Comparison of ENCODE assay signal across 1 cellular context in the genomic region with DNA sequence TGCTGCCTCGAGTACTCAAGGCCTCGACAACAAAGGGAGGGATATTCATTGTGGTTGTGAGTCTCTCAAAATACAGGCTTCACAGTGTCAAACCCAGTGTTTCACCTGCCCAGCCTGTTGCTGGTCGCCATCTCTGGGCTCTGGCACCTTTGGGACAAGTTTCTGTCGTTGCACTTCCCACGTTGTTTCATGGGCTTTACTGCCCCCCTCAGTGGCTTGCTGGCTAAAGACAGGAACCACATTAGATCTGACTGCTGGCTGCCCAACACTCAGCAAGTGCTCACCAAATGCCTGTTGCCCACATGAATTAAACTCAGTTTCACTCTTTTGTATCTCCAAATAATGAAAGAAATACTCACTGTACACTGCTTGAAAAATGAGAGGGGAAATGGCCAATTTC.
TF ChIP-seq lines count a peak whose summit lies in the region.

No MANE protein-coding gene starts in this region.

TF ChIP-seq in H1, 55 proteins besides CTCF, POLR2A, EP300 and RAD21:
- no peak for TF ChIP-seq CBX5 (IDR thresholded peaks at IDR 0.05; ENCODE audit: low read depth, low read length)
- TF ChIP-seq HDAC2 (IDR thresholded peaks at IDR 0.05; ENCODE audit: borderline replicate concordance in 1 of 2, low read depth in 2 of 2, low read length in 2 of 2), result no peak
- TF ChIP-seq SRF (IDR thresholded peaks at IDR 0.05; ENCODE audit: low read depth, low read length), result no peak
- TF ChIP-seq KDM1A (IDR thresholded peaks at IDR 0.05; ENCODE audit: borderline replicate concordance, low read length), result no peak
- TF ChIP-seq E2F6 (IDR thresholded peaks at IDR 0.05), result no peak
- TF ChIP-seq BRCA1 (IDR thresholded peaks at IDR 0.05; ENCODE audit: low read depth, low read length), result no peak
- TF ChIP-seq ZNF274 (IDR thresholded peaks at IDR 0.05; ENCODE audit: borderline replicate concordance, extremely low read depth, low read length), result no peak
- no peak for TF ChIP-seq CTBP2 (IDR thresholded peaks at IDR 0.05; ENCODE audit: borderline replicate concordance, insufficient read depth, insufficient read length, low read length)
- no peak for TF ChIP-seq YY1 (IDR thresholded peaks at IDR 0.05; ENCODE audit: low read depth, low read length)
